Comparison of ENCODE assay signal across 18 cellular contexts in the genomic region with DNA sequence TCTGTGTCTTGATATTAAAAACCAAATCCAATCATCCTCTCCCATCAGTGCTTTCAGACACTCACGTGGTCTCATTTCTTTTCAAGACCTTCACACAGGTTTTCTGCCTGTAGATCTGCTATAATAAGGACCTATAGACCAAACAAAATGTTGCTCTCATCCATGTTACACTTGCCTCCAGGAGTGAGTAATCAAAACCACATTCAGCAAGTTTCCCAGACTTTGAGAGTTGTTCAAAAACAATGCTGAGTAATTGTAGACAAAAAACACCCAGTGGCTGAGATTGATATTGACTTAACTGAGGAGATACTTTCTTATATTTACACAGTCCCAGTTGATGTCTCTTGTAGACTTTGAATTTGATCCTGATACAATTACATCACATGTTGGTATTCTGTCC.
"Had no signal": no experiment of that assay in that cellular context is flagged by ENCODE, and none has a peak within 500 bp of the region (broad histone marks: within the 10 kb centered on the region; RNA-seq: fewer than 3 reads in every experiment).

No MANE protein-coding gene starts in this region.

- H3K9me3 ChIP-seq: adrenal gland, right lobe of liver had no signal

- ATAC-seq: activated T-helper 17 cell treated with anti-CD3 and anti-CD28 coated beads, Interleukin-2, amount 50 U/mL, for 72 hours; left lobe of liver; natural killer cell treated with Interleukin-12 subunit alpha and Interleukin-12 subunit beta and Interleukin-15 and Interleukin-18, amount 100 ng/mL, for 72 hours; psoas muscle; right lobe of liver; SK-N-SH treated with all-trans-retinoic acid at 6 μM for 48 hours had no signal

- H3K4me3 ChIP-seq: adrenal gland, cardiac muscle cell, psoas muscle, right lobe of liver had no signal

- DNase-seq: activated B cell treated with CpG ODN at 0.5 μM for 24 hours; activated CD4-positive, alpha-beta T cell treated with anti-CD3 and anti-CD28 coated beads, Interleukin-2, amount 50 U/mL, for 1 hour; activated naive CD4-positive, alpha-beta T cell treated with anti-CD3 and anti-CD28 coated beads, Interleukin-2, amount 10 ng/mL, durations not matched to agents 7 days and 5 days; activated T-cell treated with anti-CD3 and anti-CD28 coated beads for 4 hours; adrenal gland; cortex of kidney; endodermal cell; hippocampal formation; occipital lobe; psoas muscle; right lobe of liver; stimulated activated CD4-positive, alpha-beta T cell treated with anti-CD3 and anti-CD28 coated beads, Interleukin-2, amount 100 ng/mL, for 24 hours; stimulated activated naive CD4-positive, alpha-beta T cell treated with Interleukin-2 at 50 U/mL for 16 hours had no signal

- H3K27me3 ChIP-seq: adrenal gland, right lobe of liver had no signal

- H3K4me1 ChIP-seq: adrenal gland, psoas muscle, right lobe of liver had no signal

- H3K36me3 ChIP-seq: adrenal gland, cardiac muscle cell, right lobe of liver had no signal
